Comparison of ENCODE assay signal across 15 cellular contexts in the genomic region with DNA sequence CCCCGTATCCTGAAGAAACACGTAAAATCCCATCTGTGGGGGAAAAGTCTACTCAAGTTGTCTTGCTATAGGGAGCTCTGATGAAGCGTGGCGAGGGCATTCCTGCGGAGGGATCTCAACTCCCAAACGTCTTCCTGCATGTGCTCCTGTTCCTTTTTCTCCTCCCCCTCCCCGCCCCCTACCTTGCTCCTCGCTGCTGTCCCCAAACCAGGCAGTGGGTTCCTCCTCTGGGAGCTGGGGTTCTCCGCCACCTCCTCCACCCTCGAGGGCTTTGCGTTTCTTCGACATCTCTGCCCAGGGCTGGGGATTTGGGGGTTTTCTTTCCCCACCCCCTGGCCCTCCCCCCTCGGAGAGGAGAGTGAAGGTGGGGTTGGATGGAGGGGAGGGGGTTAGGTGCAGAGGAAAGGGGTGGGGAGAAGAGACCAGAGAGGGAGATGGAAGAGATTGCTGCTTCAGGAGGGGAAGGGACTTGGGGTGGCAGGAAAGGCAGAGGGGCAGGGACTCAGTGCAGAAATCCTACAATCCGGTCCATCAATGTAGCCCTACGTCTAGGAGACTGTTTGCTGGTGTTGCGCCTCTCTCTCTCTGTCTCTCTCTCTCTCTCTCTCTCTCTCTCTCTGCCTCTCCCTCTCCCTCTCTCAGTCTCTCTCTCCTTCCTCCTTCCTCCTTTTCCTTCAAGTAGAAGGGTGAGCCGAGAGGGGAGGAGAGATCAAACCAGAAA.
DNase-seq lines count a peak whose midpoint lies in the region; ATAC-seq and TF ChIP-seq lines count a peak whose summit lies in the region.
"Had no signal": no experiment of that assay in that cellular context is flagged by ENCODE, and none has a peak within 500 bp of the region (broad histone marks: within the 10 kb centered on the region; RNA-seq: fewer than 3 reads in every experiment).

No MANE protein-coding gene starts in this region.

- no peaks in the 10 kb centered on the region; the same call in 1 of the 2 replicates for H3K4me1 ChIP-seq in BE2C
- no peaks in the 10 kb centered on the region for H3K4me1 ChIP-seq in endodermal cell (ENCODE audit: control insufficient read depth, insufficient read depth, low read length)
- H3K4me1 ChIP-seq: Peyer's patch had no signal

- peaks cover 96% of the 10 kb centered on the region for H3K27me3 Mint-ChIP-seq in endodermal cell (ENCODE audit: insufficient read depth)
- peaks cover 66% of the 10 kb centered on the region for H3K27me3 Mint-ChIP-seq in activated naive CD4-positive, alpha-beta T cell treated with anti-CD3 and anti-CD28 coated beads, Interleukin-2, amount 10 ng/mL, durations not matched to agents 7 days and 5 days

- TF ChIP-seq EP300 in neural cell (conservative IDR thresholded peaks at IDR 0.05; ENCODE audit: poor library complexity, severe bottlenecking) = no peak

- WGBS in endodermal cell (ENCODE audit: insufficient coverage in 1 of 2, insufficient read length in 1 of 2), 2 experiments = 19 to 30% methylated on average over 4 to 16 of the region's 17 CpGs

- ATAC-seq in HG03159 (IDR thresholded peaks at IDR 0.05; ENCODE audit: unreplicated experiment) (no peak), HG02981 (IDR thresholded peaks at IDR 0.05; ENCODE audit: unreplicated experiment) (no peak)
- ATAC-seq: activated CD4-positive, alpha-beta T cell treated with anti-CD3 and anti-CD28 coated beads for 36 hours; activated T-cell treated with anti-CD3 and anti-CD28 coated beads, Interleukin-2, amount 50 U/mL, for 4 hours; T-helper 17 cell had no signal

- no peak for DNase-seq in BE2C
- peak; percentile 66 for DNase-seq in endodermal cell
- no peak for DNase-seq in activated naive CD4-positive, alpha-beta T cell treated with anti-CD3 and anti-CD28 coated beads, Interleukin-2, amount 10 ng/mL, durations not matched to agents 7 days and 5 days
- no peak for DNase-seq in KG1 (lab: John Stamatoyannopoulos, UW)
- DNase-seq: activated CD4-positive, alpha-beta T cell treated with anti-CD3 and anti-CD28 coated beads for 36 hours; activated T-cell treated with anti-CD3 and anti-CD28 coated beads, Interleukin-2, amount 50 U/mL, for 4 hours; amniotic stem cell; Peyer's patch; stimulated activated naive CD4-positive, alpha-beta T cell; T-helper 17 cell had no signal

- CTCF ChIA-PET in activated naive CD4-positive, alpha-beta T cell treated with anti-CD3 and anti-CD28 coated beads, Interleukin-2, amount 10 ng/mL, durations not matched to agents 7 days and 5 days (lab: Charles Lee) = no interaction called here

- no peaks in the 10 kb centered on the region for H4K20me1 ChIP-seq in neural cell (ENCODE audit: insufficient read depth)

- H3K4me3 ChIP-seq in BE2C (ENCODE audit: low read depth, low read length) = peak overlapping the region; percentile 70
- H3K4me3 ChIP-seq in endodermal cell (ENCODE audit: low read length) = no peak overlapping the region
- peak overlapping the region; percentile 84 for H3K4me3 ChIP-seq in neural cell (ENCODE audit: low read length)

- no peaks in the 10 kb centered on the region for H3K36me3 Mint-ChIP-seq in endodermal cell (ENCODE audit: low read depth)
- no peaks in the 10 kb centered on the region for H3K36me3 Mint-ChIP-seq in activated naive CD4-positive, alpha-beta T cell treated with anti-CD3 and anti-CD28 coated beads, Interleukin-2, amount 10 ng/mL, durations not matched to agents 7 days and 5 days
- H3K36me3 Mint-ChIP-seq: memory B cell had no signal

- H3K4me1 Mint-ChIP-seq in endodermal cell = peaks cover 17% of the 10 kb centered on the region
- peaks cover 4% of the 10 kb centered on the region for H3K4me1 Mint-ChIP-seq in activated naive CD4-positive, alpha-beta T cell treated with anti-CD3 and anti-CD28 coated beads, Interleukin-2, amount 10 ng/mL, durations not matched to agents 7 days and 5 days

- H3K27ac ChIP-seq in KOPT-K1 (ENCODE audit: low read depth, low read length, poor library complexity, severe bottlenecking) = peak overlapping the region; percentile 81
- H3K27ac ChIP-seq in endodermal cell (ENCODE audit: low read depth, low read length) = no peak overlapping the region
- no peak overlapping the region for H3K27ac ChIP-seq in neural cell (ENCODE audit: low read length)

- TF ChIP-seq CTCF in BE2C (IDR thresholded peaks at IDR 0.05; ENCODE audit: low read depth, low read length) = no peak
- no peak for TF ChIP-seq CTCF in endodermal cell (conservative IDR thresholded peaks at IDR 0.05)
- no peak for TF ChIP-seq CTCF in neural cell (IDR thresholded peaks at IDR 0.05; ENCODE audit: poor library complexity, severe bottlenecking)

- no peak for TF ChIP-seq RAD21 in neural cell (conservative IDR thresholded peaks at IDR 0.05)

- H3K4me2 ChIP-seq in neural cell (ENCODE audit: low read length) = no peak overlapping the region

- H3K79me2 ChIP-seq in neural cell (replicated peaks; ENCODE audit: insufficient read depth, low read length) = no peaks in the 10 kb centered on the region

- H3K9ac ChIP-seq in endodermal cell (ENCODE audit: extremely low read depth, low read length, poor library complexity, severe bottlenecking) (no peak overlapping the region), neural cell (ENCODE audit: low read length) (peak overlapping the region; percentile 74)

- H3K9me2 ChIP-seq in neural cell (ENCODE audit: insufficient read depth, low read length) = no peaks in the 10 kb centered on the region

- no peak overlapping the region for H3K27ac Mint-ChIP-seq in endodermal cell
- no peak overlapping the region for H3K27ac Mint-ChIP-seq in activated naive CD4-positive, alpha-beta T cell treated with anti-CD3 and anti-CD28 coated beads, Interleukin-2, amount 10 ng/mL, durations not matched to agents 7 days and 5 days
- H3K27ac Mint-ChIP-seq: activated CD4-positive, alpha-beta T cell treated with anti-CD3 and anti-CD28 coated beads for 36 hours; memory B cell; T-helper 17 cell had no signal

- H3K9me3 ChIP-seq in BE2C (no peaks in the 10 kb centered on the region), KOPT-K1 (ENCODE audit: insufficient read depth, low read length, poor library complexity, severe bottlenecking) (peaks cover 14% of the 10 kb centered on the region), endodermal cell (ENCODE audit: control insufficient read depth, low read length) (no peaks in the 10 kb centered on the region), neural cell (ENCODE audit: low read length) (no peaks in the 10 kb centered on the region)
- H3K9me3 ChIP-seq: Peyer's patch had no signal

- peak overlapping the region; percentile 53 for H3K4me3 Mint-ChIP-seq in endodermal cell
- no peak overlapping the region for H3K4me3 Mint-ChIP-seq in activated naive CD4-positive, alpha-beta T cell treated with anti-CD3 and anti-CD28 coated beads, Interleukin-2, amount 10 ng/mL, durations not matched to agents 7 days and 5 days
- H3K4me3 Mint-ChIP-seq: activated CD4-positive, alpha-beta T cell treated with anti-CD3 and anti-CD28 coated beads for 36 hours; activated T-cell treated with anti-CD3 and anti-CD28 coated beads, Interleukin-2, amount 50 U/mL, for 4 hours; memory B cell had no signal

- H3K27me3 ChIP-seq in BE2C = peaks cover 34% of the 10 kb centered on the region
- peaks cover 90% of the 10 kb centered on the region for H3K27me3 ChIP-seq in endodermal cell (ENCODE audit: control insufficient read depth, insufficient read depth, low read length, poor library complexity, severe bottlenecking)
- H3K27me3 ChIP-seq in neural cell (ENCODE audit: insufficient read depth, low read depth, low read length) = peaks cover 70% of the 10 kb centered on the region

- peaks cover 7% of the 10 kb centered on the region for H3F3A ChIP-seq in neural cell (ENCODE audit: insufficient read depth, low read length, poor library complexity, severe bottlenecking)

- H3K9me3 Mint-ChIP-seq in endodermal cell = no peaks in the 10 kb centered on the region
- no peaks in the 10 kb centered on the region for H3K9me3 Mint-ChIP-seq in activated naive CD4-positive, alpha-beta T cell treated with anti-CD3 and anti-CD28 coated beads, Interleukin-2, amount 10 ng/mL, durations not matched to agents 7 days and 5 days
- H3K9me3 Mint-ChIP-seq: activated T-cell treated with anti-CD3 and anti-CD28 coated beads, Interleukin-2, amount 50 U/mL, for 4 hours; memory B cell had no signal

- H3K36me3 ChIP-seq in BE2C (no peaks in the 10 kb centered on the region), KOPT-K1 (ENCODE audit: insufficient read depth, low read length) (no peaks in the 10 kb centered on the region), endodermal cell (ENCODE audit: control insufficient read depth, insufficient read depth, low read length) (no peaks in the 10 kb centered on the region), neural cell (ENCODE audit: insufficient read depth, low read length) (no peaks in the 10 kb centered on the region)
- H3K36me3 ChIP-seq: Peyer's patch had no signal

- H2AFZ ChIP-seq in neural cell (ENCODE audit: low read depth, low read length) = no peak overlapping the region

TF ChIP-seq in neural cell, 6 proteins besides CTCF, POLR2A, EP300 and RAD21 (continues in another document):
- TF ChIP-seq SMC3 (conservative IDR thresholded peaks at IDR 0.05; ENCODE audit: poor library complexity) (no peak), REST (IDR thresholded peaks at IDR 0.05; ENCODE audit: borderline replicate concordance) (no peak), MXI1 (conservative IDR thresholded peaks at IDR 0.05; ENCODE audit: poor library complexity, severe bottlenecking) (no peak), POLR2AphosphoS5 (IDR thresholded peaks at IDR 0.05) (no peak)
